Comparison of ENCODE assay signal across 8 cellular contexts in genomic region chr11:65334696-65335295, GRCh38. TPM values are rescaled to one million over a fixed set of nuclear protein-coding genes. Genes with fewer than 3 reads are reported as not detected.
DNase-seq lines count a peak whose midpoint lies in the region; TF ChIP-seq lines count a peak whose summit lies in the region.

No MANE protein-coding gene starts in this region.

- H4K91ac ChIP-seq in H9 (ENCODE audit: insufficient read length, low read depth, low read length) = no peak overlapping the region

- H3K14ac ChIP-seq in H9 (ENCODE audit: insufficient read depth, low read length) = no peak overlapping the region

- H3K36me3 ChIP-seq in SJSA1 = peaks cover 42% of the 10 kb centered on the region

- no peak overlapping the region for H3K18ac ChIP-seq in H9 (ENCODE audit: insufficient read length, low read depth, low read length)

- no peak overlapping the region for H3K56ac ChIP-seq in H9 (ENCODE audit: insufficient read length, low read depth, low read length)

- H3K79me1 ChIP-seq in H9 (ENCODE audit: insufficient read depth, low read depth, low read length, poor library complexity, severe bottlenecking) = peaks cover 2% of the 10 kb centered on the region

- no peak overlapping the region for H2BK5ac ChIP-seq in H9 (ENCODE audit: insufficient read length, low read length)

- H3K79me2 ChIP-seq in H9 (ENCODE audit: insufficient read depth, low read length) = peaks cover 19% of the 10 kb centered on the region; the same call in 1 of the 2 replicates

- H3K23me2 ChIP-seq in H9 (ENCODE audit: insufficient read length, low read depth, low read length, poor library complexity, severe bottlenecking) = peaks cover 4% of the 10 kb centered on the region

- H3K27ac ChIP-seq in H9 (ENCODE audit: insufficient read length, low read depth, low read length) (no peak overlapping the region), SJSA1 (0 out of 2 replicates have a peak overlapping the region, but pooled peaks have one; percentile 21)

- H3K4me3 ChIP-seq in SJSA1 (peak overlapping the region; percentile 66), fibroblast of villous mesenchyme (ENCODE audit: low read depth, low read length) (peak overlapping the region; percentile 89), skeletal muscle cell (ENCODE audit: low read depth, low read length) (peak overlapping the region; percentile 77)

- H3T11ph ChIP-seq in H9 (ENCODE audit: low read length) = no peak overlapping the region

- H3K4me1 Mint-ChIP-seq in H9 = peaks cover 16% of the 10 kb centered on the region in 2 experiments

- no peak overlapping the region for H2AFZ ChIP-seq in H9 (ENCODE audit: low read length)

- no peaks in the 10 kb centered on the region; a peak in 1 of 5 replicates for H3K9me3 Mint-ChIP-seq in H9

- H3K27ac Mint-ChIP-seq in H9 = peak overlapping the region in 2 of 3 experiments; percentile 15 to 65; a peak in 3 of 7 replicates

- H3K4me1 ChIP-seq in H9 (ENCODE audit: insufficient read depth, low read length) (0 out of 2 replicates have a peak, but pooled peaks cover 2% of the 10 kb centered on the region), SJSA1 (replicated peaks) (peaks cover 13% of the 10 kb centered on the region)

- H4K8ac ChIP-seq in H9 (replicated peaks; ENCODE audit: insufficient read length, low read depth, low read length) = no peak overlapping the region

- H2BK12ac ChIP-seq in H9 (ENCODE audit: insufficient read length, low read depth, low read length) = no peak overlapping the region

- TF ChIP-seq CTCF in H9 (conservative IDR thresholded peaks at IDR 0.05) = no peak
- TF ChIP-seq CTCF in fibroblast of villous mesenchyme (IDR thresholded peaks at IDR 0.05; ENCODE audit: insufficient read depth, low read depth, low read length) = no peak

- no peak overlapping the region for H2BK15ac ChIP-seq in H9 (ENCODE audit: low read depth, low read length)

- H3K4ac ChIP-seq in H9 (ENCODE audit: low read depth, low read length) = no peak overlapping the region

- H2AK5ac ChIP-seq in H9 (ENCODE audit: insufficient read length, low read length) = no peak overlapping the region

- no peak overlapping the region for H2BK120ac ChIP-seq in H9 (ENCODE audit: low read depth, low read length, poor library complexity, severe bottlenecking)

- peak overlapping the region; percentile 90 to 95 for H3K4me3 Mint-ChIP-seq in H9

- H4K5ac ChIP-seq in H9 (ENCODE audit: insufficient read length, low read depth, low read length) = no peak overlapping the region

- H3K36me3 Mint-ChIP-seq in H9 (ENCODE audit: insufficient read depth in 1 of 3, low read depth in 3 of 3) = peaks cover 4 to 17% (median 14%) of the 10 kb centered on the region in 3 experiments; a peak in 6 of 7 replicates

- peaks cover 1% of the 10 kb centered on the region for H3K27me3 Mint-ChIP-seq in H9 (ENCODE audit: low read depth)

- H3K9ac ChIP-seq in H9 (ENCODE audit: extremely low read depth, insufficient read length, low read length) = peak overlapping the region; percentile 61

- H3K9me3 ChIP-seq in H9 (ENCODE audit: control insufficient read depth, low read depth, low read length) (no peaks in the 10 kb centered on the region), SJSA1 (replicated peaks) (no peaks in the 10 kb centered on the region)

- whole genome bisulfite sequencing in H9 (ENCODE audit: extremely low coverage, insufficient read length, low lambda C conversion rate) = no CpG with 5 or more reads among the region's 5 CpGs

- H3K27me3 ChIP-seq in H9 (ENCODE audit: insufficient read depth, low read length) = no peaks in the 10 kb centered on the region
- no peaks in the 10 kb centered on the region for H3K27me3 ChIP-seq in SJSA1 (replicated peaks)

- H3K23ac ChIP-seq in H9 (ENCODE audit: insufficient read length, low read depth, low read length) = no peak overlapping the region

- peak overlapping the region; percentile 79 for H3K4me2 ChIP-seq in H9 (ENCODE audit: insufficient read depth, insufficient read length, low read length)

- DNase-seq in H9 (no peak), SJSA1 (ENCODE audit: low read depth in 1 of 2, low spot score in 2 of 2) (peak in 1 of 2 experiments; percentile 76), fibroblast of villous mesenchyme (ENCODE audit: low read depth) (no peak), skeletal muscle cell (ENCODE audit: low read depth) (no peak), NCI-H2171 treated with DMSO at 0.1 percent for 48 hours (lab: John Stamatoyannopoulos, UW) (no peak), NCI-H1436 (lab: John Stamatoyannopoulos, UW) (no peak), DMS153 treated with DMSO at 0.1 percent for 48 hours (lab: John Stamatoyannopoulos, UW; ENCODE audit: unreplicated experiment) (no peak), MV-4-11 (lab: John Stamatoyannopoulos, UW) (no peak)

- no peaks in the 10 kb centered on the region for H4K20me1 ChIP-seq in H9 (ENCODE audit: control insufficient read depth, insufficient read depth, insufficient read length)

- no peak overlapping the region for H2BK20ac ChIP-seq in H9 (ENCODE audit: low read depth, low read length, poor library complexity, severe bottlenecking)

RNA-seq across cellular contexts. Expression of gene DPF2, which starts 1.1 kb away (rescaled TPM):
- total RNA-seq in H9 (2021) = 75.3 and 81.4 TPM in 2 replicates
- total RNA-seq in SJSA1 (2014; rRNA removed; shearing (Covaris generic)) = 87.6 and 105 TPM in 2 replicates
- 47.0 and 60.9 TPM in 2 replicates for total RNA-seq in fibroblast of villous mesenchyme

RNA-seq across cellular contexts. Expression of gene TIGD3, which starts 19.8 kb away (rescaled TPM):
- 0.66 and 1.2 TPM in 2 replicates for total RNA-seq in H9 (2021)
- 0.25 TPM in 1 of 2 replicates, not detected in the other for total RNA-seq in SJSA1 (2014; rRNA removed; shearing (Covaris generic))
- total RNA-seq in fibroblast of villous mesenchyme = under 0.01 TPM in 1 of 2 replicates, not detected in the other

RNA-seq across cellular contexts. Expression of gene CDC42EP2, which starts 20.1 kb away (rescaled TPM):
- total RNA-seq in H9 (2021) (10.9 and 11.9 TPM in 2 replicates), fibroblast of villous mesenchyme (21.3 and 32.8 TPM in 2 replicates)
- total RNA-seq in SJSA1 (2014; rRNA removed; shearing (Covaris generic)) = 10.5 and 16.6 TPM in 2 replicates

RNA-seq across cellular contexts. Expression of gene SLC25A45, which starts 47.6 kb away (rescaled TPM):
- total RNA-seq in H9 (2021) (1.1 and 1.6 TPM in 2 replicates), fibroblast of villous mesenchyme (1.7 and 2.9 TPM in 2 replicates)
- total RNA-seq in SJSA1 (2014; rRNA removed; shearing (Covaris generic)) = 3.1 and 5.3 TPM in 2 replicates

RNA-seq across cellular contexts. Expression of gene FRMD8, which starts 51.6 kb away (rescaled TPM):
- 19.0 and 22.7 TPM in 2 replicates for total RNA-seq in H9 (2021)
- total RNA-seq in SJSA1 (2014; rRNA removed; shearing (Covaris generic)) = 90.2 and 125 TPM in 2 replicates
- 44.5 and 60.6 TPM in 2 replicates for total RNA-seq in fibroblast of villous mesenchyme
